In the genomic region with DNA sequence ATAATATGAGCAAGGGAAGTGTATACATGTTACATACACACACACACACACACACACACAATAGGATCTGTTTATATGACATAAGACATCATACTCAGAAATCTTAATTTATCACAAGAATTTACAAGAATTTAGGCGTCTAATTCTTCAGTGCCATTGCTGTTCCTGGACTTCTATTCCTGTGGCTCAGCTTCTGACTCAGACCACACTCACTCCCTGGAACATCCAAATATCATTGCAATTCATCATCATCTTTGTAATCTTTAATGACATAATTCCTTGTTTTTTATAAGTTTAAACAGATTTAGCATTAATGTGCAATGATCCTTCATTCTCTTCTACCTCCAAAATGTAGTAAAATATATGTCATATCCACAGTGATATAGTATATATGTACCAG, we compare ENCODE assay signal across 19 cellular contexts.
DNase-seq lines count a peak whose midpoint lies in the region; TF ChIP-seq lines count a peak whose summit lies in the region.
"Had no signal": no experiment of that assay in that cellular context is flagged by ENCODE, and none has a peak within 500 bp of the region (broad histone marks: within the 10 kb centered on the region; RNA-seq: fewer than 3 reads in every experiment).

No MANE protein-coding gene starts in this region.

- H3K4me1 Mint-ChIP-seq in osteocyte (ENCODE audit: unreplicated experiment) = no peaks in the 10 kb centered on the region
- H3K4me1 Mint-ChIP-seq: activated naive CD8-positive, alpha-beta T cell treated with anti-CD3 and anti-CD28 coated beads, Interleukin-2, amount 50 U/mL, for 24 hours; neural crest cell; stimulated activated memory B cell treated with anti-CD40 and anti-IgM and Interleukin-4, amounts not matched to agents 10 μg/mL and 1 μg/mL and 100 μg/mL, for 72 hours had no signal

- H3K36me3 ChIP-seq in MG63 (no peaks in the 10 kb centered on the region), H7 (replicated peaks; ENCODE audit: control insufficient read depth, insufficient read depth, low read length) (no peaks in the 10 kb centered on the region), vagina (no peaks in the 10 kb centered on the region)
- H3K36me3 ChIP-seq: esophagus squamous epithelium, Peyer's patch, upper lobe of right lung had no signal

- H3K27ac Mint-ChIP-seq in osteocyte (ENCODE audit: unreplicated experiment) = no peak overlapping the region
- H3K27ac Mint-ChIP-seq: activated naive CD8-positive, alpha-beta T cell treated with anti-CD3 and anti-CD28 coated beads, Interleukin-2, amount 50 U/mL, for 24 hours; dendritic cell treated with granulocyte-macrophage colony-stimulating factor and Interleukin-4, amounts not matched to agents 40 ng/mL and 50 ng/mL, for 4 days; stimulated activated memory B cell treated with anti-CD40 and anti-IgM and Interleukin-4, amounts not matched to agents 10 μg/mL and 1 μg/mL and 100 μg/mL, for 72 hours had no signal

- TF ChIP-seq POLR2A in vagina (IDR thresholded peaks at IDR 0.05) = no peak

- intact Hi-C loops in vagina (cut with DNase I) = no loop called here

- DNase-seq in AG20443 (ENCODE audit: low spot score) (peak; percentile 30), MG63 (peak; percentile 50), cardiac fibroblast (ENCODE audit: low read depth in 2 of 2) (peak; percentile 51 to 91), kidney tubule cell (ENCODE audit: low spot score) (peak; percentile 67), osteocyte (ENCODE audit: extremely low spot score, unreplicated experiment) (no peak), H7 (no peak), vagina (ENCODE audit: extremely low spot score in 2 of 2) (no peak), NCI-H1436 treated with DMSO at 0.1 percent for 48 hours (lab: John Stamatoyannopoulos, UW) (no peak)
- DNase-seq: activated naive CD8-positive, alpha-beta T cell treated with anti-CD3 and anti-CD28 coated beads, Interleukin-2, amount 50 U/mL, for 24 hours; esophagus squamous epithelium; mammary epithelial cell; NCI-H187 treated with DMSO at 0.1 percent for 48 hours; Peyer's patch; T-helper 2 cell; upper lobe of right lung had no signal

- no peak for TF ChIP-seq CTCF in cardiac fibroblast (IDR thresholded peaks at IDR 0.05; ENCODE audit: low read depth, low read length)
- no peak for TF ChIP-seq CTCF in osteocyte (IDR thresholded peaks at IDR 0.05)
- TF ChIP-seq CTCF in vagina (IDR thresholded peaks at IDR 0.05) = no peak

- H3K27ac ChIP-seq in vagina = no peak overlapping the region
- H3K27ac ChIP-seq: esophagus squamous epithelium, KMS-11, Peyer's patch, upper lobe of right lung had no signal

- H3K27me3 Mint-ChIP-seq in osteocyte (ENCODE audit: unreplicated experiment) = no peaks in the 10 kb centered on the region
- H3K27me3 Mint-ChIP-seq: activated naive CD8-positive, alpha-beta T cell treated with anti-CD3 and anti-CD28 coated beads, Interleukin-2, amount 50 U/mL, for 24 hours; dendritic cell treated with granulocyte-macrophage colony-stimulating factor and Interleukin-4, amounts not matched to agents 40 ng/mL and 50 ng/mL, for 4 days; stimulated activated memory B cell treated with anti-CD40 and anti-IgM and Interleukin-4, amounts not matched to agents 10 μg/mL and 1 μg/mL and 100 μg/mL, for 72 hours had no signal

- H3K36me3 Mint-ChIP-seq in osteocyte (ENCODE audit: unreplicated experiment) = no peaks in the 10 kb centered on the region
- H3K36me3 Mint-ChIP-seq: stimulated activated memory B cell treated with anti-CD40 and anti-IgM and Interleukin-4, amounts not matched to agents 10 μg/mL and 1 μg/mL and 100 μg/mL, for 72 hours had no signal

- H3K27me3 ChIP-seq in MG63 (no peaks in the 10 kb centered on the region), H7 (ENCODE audit: control insufficient read depth, insufficient read depth, low read length) (no peaks in the 10 kb centered on the region), vagina (no peaks in the 10 kb centered on the region)
- H3K27me3 ChIP-seq: esophagus squamous epithelium, Peyer's patch, upper lobe of right lung had no signal

- no peaks in the 10 kb centered on the region for H3K9me3 Mint-ChIP-seq in osteocyte (ENCODE audit: unreplicated experiment)
- H3K9me3 Mint-ChIP-seq: dendritic cell treated with granulocyte-macrophage colony-stimulating factor and Interleukin-4, amounts not matched to agents 40 ng/mL and 50 ng/mL, for 4 days; neural crest cell had no signal

- H3K4me1 ChIP-seq in vagina = no peaks in the 10 kb centered on the region
- H3K4me1 ChIP-seq: esophagus squamous epithelium, Peyer's patch, upper lobe of right lung had no signal

- no peak overlapping the region for H3K4me3 Mint-ChIP-seq in osteocyte (ENCODE audit: unreplicated experiment)
- H3K4me3 Mint-ChIP-seq: activated naive CD8-positive, alpha-beta T cell treated with anti-CD3 and anti-CD28 coated beads, Interleukin-2, amount 50 U/mL, for 24 hours; dendritic cell treated with granulocyte-macrophage colony-stimulating factor and Interleukin-4, amounts not matched to agents 40 ng/mL and 50 ng/mL, for 4 days; neural crest cell; stimulated activated memory B cell treated with anti-CD40 and anti-IgM and Interleukin-4, amounts not matched to agents 10 μg/mL and 1 μg/mL and 100 μg/mL, for 72 hours had no signal

- H3K4me3 ChIP-seq in MG63 (no peak overlapping the region), cardiac fibroblast (replicated peaks in 1 of 2; ENCODE audit: low read depth in 2 of 2, low read length in 2 of 2) (no peak overlapping the region), H7 (ENCODE audit: insufficient read depth, low read depth, low read length) (no peak overlapping the region), vagina (no peak overlapping the region)
- H3K4me3 ChIP-seq: esophagus squamous epithelium, Peyer's patch, upper lobe of right lung had no signal

- H3K9me3 ChIP-seq in MG63 (peaks cover 5% of the 10 kb centered on the region), vagina (no peaks in the 10 kb centered on the region)
- H3K9me3 ChIP-seq: Peyer's patch, upper lobe of right lung had no signal

Comparison
In these comparisons a context has a peak if more than half of its experiments do, and no peak if none do; other contexts are left out.
1. DNase-seq: peak in AG20443 (single experiment), MG63 (single experiment), cardiac fibroblast (2 of 2) and kidney tubule cell (single experiment); none in osteocyte (single experiment), H7 (single experiment), vagina (0 of 2) and NCI-H1436 treated with DMSO at 0.1 percent for 48 hours (single experiment).